Comparison of ENCODE assay signal across 20 cellular contexts in genomic region chr7:77680266-77680665, GRCh38.
"Had no signal": no experiment of that assay in that cellular context is flagged by ENCODE, and none has a peak within 500 bp of the region (broad histone marks: within the 10 kb centered on the region; RNA-seq: fewer than 3 reads in every experiment).

No MANE protein-coding gene starts in this region.

- DNase-seq: activated CD4-positive, alpha-beta T cell treated with anti-CD3 and anti-CD28 coated beads, Interleukin-2, amount 50 U/mL, for 1 hour; activated CD8-positive, alpha-beta memory T cell treated with anti-CD3 and anti-CD28 coated beads, Interleukin-2, amount 10 ng/mL, durations not matched to agents 7 days and 5 days; activated CD8-positive, alpha-beta T cell treated with anti-CD3 and anti-CD28 coated beads, Interleukin-2, amount 10 ng/mL, durations not matched to agents 7 days and 5 days; activated naive CD4-positive, alpha-beta T cell treated with Interleukin-2 at 50 U/mL for 16 hours; activated T-cell treated with anti-CD3 and anti-CD28 coated beads, Interleukin-2, amount 50 U/mL, for 48 hours; anterior cingulate cortex; cerebellar nuclear complex; effector memory CD8-positive, alpha-beta T cell; hippocampal formation; left cardiac atrium; left ventricle myocardium superior; right cardiac atrium; spleen; stimulated activated naive CD4-positive, alpha-beta T cell; T1000 had no signal

- H3K27ac ChIP-seq: coronary artery, gastroesophageal sphincter, spleen had no signal

- H3K4me3 ChIP-seq: coronary artery, gastroesophageal sphincter, mucosa of descending colon, spleen had no signal

- ATAC-seq: activated CD8-positive, alpha-beta memory T cell treated with anti-CD3 and anti-CD28 coated beads, Interleukin-2, amount 10 ng/mL, durations not matched to agents 7 days and 5 days; activated CD8-positive, alpha-beta T cell treated with anti-CD3 and anti-CD28 coated beads, Interleukin-2, amount 10 ng/mL, durations not matched to agents 7 days and 5 days; effector memory CD8-positive, alpha-beta T cell; gastroesophageal sphincter; left cardiac atrium; left ventricle myocardium superior; natural killer cell treated with Interleukin-12 subunit alpha and Interleukin-12 subunit beta and Interleukin-15 and Interleukin-18, amount 100 ng/mL, for 72 hours; right cardiac atrium; WTC11 had no signal

- H3K9me3 ChIP-seq: gastroesophageal sphincter, mucosa of descending colon, spleen had no signal

- H3K27me3 ChIP-seq: gastroesophageal sphincter, spleen had no signal
